Comparison of ENCODE assay signal across 22 cellular contexts in genomic region chr21:46361937-46362336, GRCh38. TPM values are rescaled to one million over a fixed set of nuclear protein-coding genes. Genes with fewer than 3 reads are reported as not detected.
DNase-seq lines count a peak whose midpoint lies in the region; ATAC-seq and TF ChIP-seq lines count a peak whose summit lies in the region.
"Had no signal": no experiment of that assay in that cellular context is flagged by ENCODE, and none has a peak within 500 bp of the region (broad histone marks: within the 10 kb centered on the region; RNA-seq: fewer than 3 reads in every experiment).

No MANE protein-coding gene starts in this region.

- H3K4me3 ChIP-seq in CD4-positive, alpha-beta memory T cell (ENCODE audit: low read length in 2 of 2) = no peak overlapping the region
- peak overlapping the region in 1 of 4 donors; percentile 32 for H3K4me3 ChIP-seq in gastrocnemius medialis
- H3K4me3 ChIP-seq in sigmoid colon = no peak overlapping the region
- H3K4me3 ChIP-seq: BLaER1, GM23248, HAP-1, MG63, SK-N-MC had no signal

- ATAC-seq in T-helper 17 cell (no peak), gastrocnemius medialis (peak in 1 of 2 donors; percentile 17), GM21381 (IDR thresholded peaks at IDR 0.05; ENCODE audit: unreplicated experiment) (no peak)
- ATAC-seq: Panc1 had no signal

- 83 to 88% methylated on average over 10 of the region's 10 CpGs for whole genome bisulfite sequencing in sigmoid colon, 2 donors

- peaks cover 45 to 47% of the 10 kb centered on the region in 2 donors for H3K36me3 Mint-ChIP-seq in CD4-positive, alpha-beta memory T cell
- H3K36me3 Mint-ChIP-seq in T-helper 17 cell (ENCODE audit: low read depth) (peaks cover 6% of the 10 kb centered on the region), nephron progenitor cell (ENCODE audit: low read depth) (peaks cover 55% of the 10 kb centered on the region)

- peaks cover 8% of the 10 kb centered on the region for H3K4me1 ChIP-seq in CD4-positive, alpha-beta memory T cell (ENCODE audit: insufficient read depth, low read length)
- H3K4me1 ChIP-seq in gastrocnemius medialis (peaks cover 35 to 51% of the 10 kb centered on the region in 2 donors), sigmoid colon (no peaks in the 10 kb centered on the region)
- H3K4me1 ChIP-seq: BLaER1, HAP-1 had no signal

- no peak for TF ChIP-seq CTCF in nephron progenitor cell (IDR thresholded peaks at IDR 0.05)
- TF ChIP-seq CTCF in gastrocnemius medialis (IDR thresholded peaks at IDR 0.05 in 4 of 5, conservative IDR thresholded peaks at IDR 0.05 in 1 of 5) = no peak
- TF ChIP-seq CTCF in sigmoid colon (IDR thresholded peaks at IDR 0.05) = no peak

- intact Hi-C loops in CD4-positive, alpha-beta memory T cell (cut with micrococcal nuclease) = no loop called here
- intact Hi-C loops in gastrocnemius medialis (cut with DNase I; ENCODE audit: low total_unique reads) (no loop called here), sigmoid colon (cut with DNase I) (no loop called here)

- H3K27ac Mint-ChIP-seq in CD4-positive, alpha-beta memory T cell = peak overlapping the region in 5 of 7 donors; percentile 19 to 78 (median 61)
- peak overlapping the region; percentile 87 for H3K27ac Mint-ChIP-seq in T-helper 17 cell
- peak overlapping the region; percentile 95 for H3K27ac Mint-ChIP-seq in nephron progenitor cell
- H3K27ac Mint-ChIP-seq: HFFc6 had no signal

- in situ Hi-C loops in gastrocnemius medialis (cut with MboI; ENCODE audit: low sequenced_read_pairs in 4 of 4) = no loop called here

- TF ChIP-seq EP300 in sigmoid colon (IDR thresholded peaks at IDR 0.05) = no peak

- CTCF ChIA-PET in CD4-positive, alpha-beta memory T cell (lab: Charles Lee; ENCODE audit: partially characterized antibody) = no interaction called here

- peaks cover 7 to 22% (median 14%) of the 10 kb centered on the region in 4 donors for H3K4me1 Mint-ChIP-seq in CD4-positive, alpha-beta memory T cell
- H3K4me1 Mint-ChIP-seq in T-helper 17 cell (peaks cover 21% of the 10 kb centered on the region), nephron progenitor cell (peaks cover 50% of the 10 kb centered on the region)

- H3K36me3 ChIP-seq in CD4-positive, alpha-beta memory T cell (ENCODE audit: insufficient read depth, low read length) = peaks cover 40% of the 10 kb centered on the region
- H3K36me3 ChIP-seq in gastrocnemius medialis = peaks cover 0 to 91% of the 10 kb centered on the region in 2 donors
- H3K36me3 ChIP-seq in sigmoid colon = peaks cover 6 to 81% (median 38%) of the 10 kb centered on the region in 4 donors

- no peak for TF ChIP-seq POLR2A in gastrocnemius medialis (IDR thresholded peaks at IDR 0.05)
- TF ChIP-seq POLR2A in sigmoid colon (IDR thresholded peaks at IDR 0.05) = no peak

- no peak overlapping the region for H3K27ac ChIP-seq in CD4-positive, alpha-beta memory T cell (ENCODE audit: low read depth, low read length)
- H3K27ac ChIP-seq in gastrocnemius medialis = peak overlapping the region; percentile 87 to 99 (median 96)
- no peak overlapping the region for H3K27ac ChIP-seq in sigmoid colon
- H3K27ac ChIP-seq: BLaER1, GM23248, RWPE1, SK-N-MC had no signal

- no peaks in the 10 kb centered on the region for H3K27me3 Mint-ChIP-seq in CD4-positive, alpha-beta memory T cell
- H3K27me3 Mint-ChIP-seq in T-helper 17 cell = no peaks in the 10 kb centered on the region
- H3K27me3 Mint-ChIP-seq in nephron progenitor cell (ENCODE audit: low read depth, poor library complexity) = peaks cover 5% of the 10 kb centered on the region
- H3K27me3 Mint-ChIP-seq: CD4-positive, CD25-positive, alpha-beta regulatory T cell had no signal

- no peak overlapping the region for H3K4me3 Mint-ChIP-seq in CD4-positive, alpha-beta memory T cell
- peak overlapping the region; percentile 50 for H3K4me3 Mint-ChIP-seq in T-helper 17 cell
- peak overlapping the region; percentile 64 for H3K4me3 Mint-ChIP-seq in nephron progenitor cell
- H3K4me3 Mint-ChIP-seq: CD4-positive, CD25-positive, alpha-beta regulatory T cell; HFFc6 had no signal

- H3K27me3 ChIP-seq in CD4-positive, alpha-beta memory T cell (ENCODE audit: insufficient read depth, low read length) = no peaks in the 10 kb centered on the region
- H3K27me3 ChIP-seq in gastrocnemius medialis (no peaks in the 10 kb centered on the region), sigmoid colon (no peaks in the 10 kb centered on the region)
- H3K27me3 ChIP-seq: BLaER1, MG63 had no signal

- no peaks in the 10 kb centered on the region for H3K9me3 ChIP-seq in CD4-positive, alpha-beta memory T cell (ENCODE audit: control insufficient read depth in 1 of 2, low read length in 2 of 2)
- H3K9me3 ChIP-seq in T-helper 17 cell (ENCODE audit: control insufficient read depth, low read length, poor library complexity, severe bottlenecking) (no peaks in the 10 kb centered on the region), gastrocnemius medialis (no peaks in the 10 kb centered on the region), sigmoid colon (no peaks in the 10 kb centered on the region)
- H3K9me3 ChIP-seq: BLaER1, HAP-1, MG63 had no signal

- DNase-seq in CD4-positive, alpha-beta memory T cell = no peak
- no peak for DNase-seq in T-helper 17 cell
- peak; percentile 50 for DNase-seq in nephron progenitor cell
- no peak for DNase-seq in gastrocnemius medialis
- no peak for DNase-seq in sigmoid colon
- no peak for DNase-seq in NCI-H1105 (lab: John Stamatoyannopoulos, UW)
- DNase-seq: CD4-positive, CD25-positive, alpha-beta regulatory T cell; GM23248; HFFc6; KBM-7; MG63; NCI-H2029; NCI-H2227 treated with DMSO at 0.1 percent for 48 hours; NCI-H510A; NCI-H69; SIG-M5 had no signal

- H3K9me3 Mint-ChIP-seq in CD4-positive, alpha-beta memory T cell = peaks cover 0 to 3% (median 0%) of the 10 kb centered on the region in 8 donors
- peaks cover 4% of the 10 kb centered on the region for H3K9me3 Mint-ChIP-seq in nephron progenitor cell
- H3K9me3 Mint-ChIP-seq: HFFc6 had no signal

- POLR2A ChIA-PET in CD4-positive, alpha-beta memory T cell (lab: Charles Lee; ENCODE audit: partially characterized antibody) = no interaction called here

RNA-seq across cellular contexts. Expression of gene PCNT, which starts 38.0 kb away (rescaled TPM):
- total RNA-seq in CD4-positive, alpha-beta memory T cell = 10 to 100 TPM; 46.9 to 52.1 TPM
- polyA plus RNA-seq in CD4-positive, alpha-beta memory T cell = 10 to 100 TPM in 1 of 2 donors, 1 to 10 TPM in 1; 2.0 to 25.2 TPM
- total RNA-seq in T-helper 17 cell (10 to 100 TPM; 53.5 to 59.5 TPM), gastrocnemius medialis (100 to 1,000 TPM; 200 to 431 (median 290) TPM), sigmoid colon (10 to 100 TPM; 17.4 to 49.6 (median 26.0) TPM)
- 10 to 100 TPM in 1 of 3 donors, 1 to 10 TPM in 2; 6.0 to 20.7 (median 6.2) TPM for polyA plus RNA-seq in sigmoid colon

RNA-seq across cellular contexts. Expression of gene C21orf58, which starts 38.3 kb away (rescaled TPM):
- 1 to 10 TPM; 8.2 to 9.4 TPM for total RNA-seq in CD4-positive, alpha-beta memory T cell
- 1 to 10 TPM in 1 of 2 donors, under 1 TPM in 1; 0.35 to 1.1 TPM for polyA plus RNA-seq in CD4-positive, alpha-beta memory T cell
- total RNA-seq in T-helper 17 cell = 1 to 10 TPM; 3.2 to 5.9 TPM
- total RNA-seq in gastrocnemius medialis = 1 to 10 TPM in 1 of 4 donors, under 1 TPM in 3; 0.44 to 1.6 (median 0.74) TPM
- total RNA-seq in sigmoid colon = 1 to 10 TPM; 1.4 to 4.7 (median 1.9) TPM
- 1 to 10 TPM in 2 of 3 donors, under 1 TPM in 1; 0.92 to 7.4 (median 1.8) TPM for polyA plus RNA-seq in sigmoid colon

Comparison
In these comparisons a context has a peak if more than half of its experiments do, and no peak if none do; other contexts are left out.
1. H3K27ac ChIP-seq: peak in gastrocnemius medialis (4 of 4); none in CD4-positive, alpha-beta memory T cell (single experiment) and sigmoid colon (0 of 4).
2. H3K4me3 Mint-ChIP-seq: peak in T-helper 17 cell (single experiment) and nephron progenitor cell (single experiment); none in CD4-positive, alpha-beta memory T cell (0 of 8).
3. Peak in every context shown above with its lines, with median percentiles within 50 percentile points of each other: H3K27ac Mint-ChIP-seq.